In the genomic region with DNA sequence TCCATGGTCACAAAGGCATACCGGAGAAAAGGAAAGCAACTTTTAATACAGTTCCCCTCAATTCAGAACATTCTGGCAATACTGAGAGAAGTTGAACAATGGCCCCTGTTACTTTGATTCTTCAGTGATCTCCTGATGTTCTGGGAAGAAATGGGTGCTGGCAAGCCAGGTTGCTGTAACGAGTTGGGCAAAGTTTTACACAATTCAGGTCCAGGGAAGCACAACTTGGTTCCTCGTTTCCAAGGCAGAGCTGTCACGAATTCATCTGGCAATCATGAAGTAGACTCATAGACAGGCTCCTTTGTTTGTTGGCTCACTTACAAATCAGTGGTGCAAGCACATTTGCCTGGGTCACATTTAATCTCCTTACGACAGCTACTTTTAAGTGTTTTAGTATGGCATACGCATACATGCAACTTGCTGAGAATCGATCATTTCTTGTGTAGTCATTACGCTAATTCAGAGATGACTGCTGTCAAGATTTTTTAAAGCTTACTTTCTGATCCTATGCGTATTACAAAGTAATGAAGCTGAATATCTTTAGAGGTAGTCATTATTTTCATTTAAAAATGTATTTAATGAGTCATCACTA, we compare ENCODE assay signal across 25 cellular contexts.
DNase-seq lines count a peak whose midpoint lies in the region; ATAC-seq, FAIRE-seq and TF ChIP-seq lines count a peak whose summit lies in the region.
"Had no signal": no experiment of that assay in that cellular context is flagged by ENCODE, and none has a peak within 500 bp of the region (broad histone marks: within the 10 kb centered on the region; RNA-seq: fewer than 3 reads in every experiment).

No MANE protein-coding gene starts in this region.

- no peaks in the 10 kb centered on the region for H3K4me1 Mint-ChIP-seq in stimulated activated effector memory CD8-positive, alpha-beta T cell treated with anti-CD3 and anti-CD28 coated beads, Interleukin-12 subunit alpha, Interleukin-12 subunit beta, amount 100 ng/mL, for 72 hours
- H3K4me1 Mint-ChIP-seq: B cell, CD14-positive monocyte had no signal

- DNase-seq in Ammon's horn (ENCODE audit: low spot score), result peak; percentile 7
- DNase-seq in RKO (ENCODE audit: low spot score), result peak; percentile 14
- peak; percentile 41 for DNase-seq in brain microvascular endothelial cell
- DNase-seq in iris pigment epithelial cell (ENCODE audit: low read depth), result peak; percentile 2
- no peak for DNase-seq in urothelium cell line (ENCODE audit: low spot score)
- DNase-seq in stimulated activated effector memory CD8-positive, alpha-beta T cell treated with anti-CD3 and anti-CD28 coated beads, Interleukin-12 subunit alpha, Interleukin-12 subunit beta, amount 100 ng/mL, for 72 hours (ENCODE audit: low spot score in 2 of 2), result no peak
- no peak for DNase-seq in NCI-H82 treated with DMSO at 0.1 percent for 48 hours (lab: John Stamatoyannopoulos, UW; ENCODE audit: unreplicated experiment)
- DNase-seq in foreskin fibroblast, result no peak
- DNase-seq: MM.1S; NCI-H1048; NCI-H1417 treated with DMSO at 0.1 percent for 48 hours; NCI-H187; NCI-H2107; NCI-H2227 treated with DMSO at 0.1 percent for 48 hours; NCI-H510A treated with DMSO at 0.1 percent for 48 hours; NCI-H748 treated with DMSO at 0.1 percent for 48 hours; NK-92 treated with Interleukin-12 subunit alpha and Interleukin-12 subunit beta, amount 100 ng/mL, for 24 hours had no signal

- H3K4me3 Mint-ChIP-seq in stimulated activated effector memory CD8-positive, alpha-beta T cell treated with anti-CD3 and anti-CD28 coated beads, Interleukin-12 subunit alpha, Interleukin-12 subunit beta, amount 100 ng/mL, for 72 hours, result no peak overlapping the region
- H3K4me3 Mint-ChIP-seq: B cell, CD14-positive monocyte had no signal

- no peak overlapping the region for H3K4me3 ChIP-seq in brain microvascular endothelial cell (ENCODE audit: low read depth, low read length)
- H3K4me3 ChIP-seq in foreskin fibroblast (ENCODE audit: low read depth in 1 of 2, low read length in 2 of 2), result no peak overlapping the region
- H3K4me3 ChIP-seq: SJSA1 had no signal

- H3K27ac Mint-ChIP-seq in stimulated activated effector memory CD8-positive, alpha-beta T cell treated with anti-CD3 and anti-CD28 coated beads, Interleukin-12 subunit alpha, Interleukin-12 subunit beta, amount 100 ng/mL, for 72 hours, result no peak overlapping the region
- H3K27ac Mint-ChIP-seq: B cell, CD14-positive monocyte had no signal

- no peak for ATAC-seq in stimulated activated effector memory CD8-positive, alpha-beta T cell treated with anti-CD3 and anti-CD28 coated beads, Interleukin-12 subunit alpha, Interleukin-12 subunit beta, amount 100 ng/mL, for 72 hours
- ATAC-seq: Panc1 had no signal

- no peaks in the 10 kb centered on the region for H3K36me3 ChIP-seq in brain microvascular endothelial cell (replicated peaks)
- H3K36me3 ChIP-seq: SJSA1 had no signal

- peaks cover 12% of the 10 kb centered on the region for H3K9me3 Mint-ChIP-seq in stimulated activated effector memory CD8-positive, alpha-beta T cell treated with anti-CD3 and anti-CD28 coated beads, Interleukin-12 subunit alpha, Interleukin-12 subunit beta, amount 100 ng/mL, for 72 hours

- no peak for FAIRE-seq in urothelium cell line (lab: Jason Lieb, UNC)
- FAIRE-seq: A204.1, G401.6, GM12892, H54 had no signal

- TF ChIP-seq CTCF in brain microvascular endothelial cell (IDR thresholded peaks at IDR 0.05; ENCODE audit: low read depth, low read length, missing control alignments), result no peak
- no peak for TF ChIP-seq CTCF in foreskin fibroblast (IDR thresholded peaks at IDR 0.05; ENCODE audit: low read depth, low read length)

- no peaks in the 10 kb centered on the region for H3K36me3 Mint-ChIP-seq in stimulated activated effector memory CD8-positive, alpha-beta T cell treated with anti-CD3 and anti-CD28 coated beads, Interleukin-12 subunit alpha, Interleukin-12 subunit beta, amount 100 ng/mL, for 72 hours
- H3K36me3 Mint-ChIP-seq: CD14-positive monocyte had no signal

- peak overlapping the region; percentile 85 for H3K27ac ChIP-seq in brain microvascular endothelial cell
- H3K27ac ChIP-seq: SJSA1 had no signal

- in situ Hi-C loops in brain microvascular endothelial cell (cut with HindIII; ENCODE audit: low pct_ligation_motif_present, low sequenced_read_pairs), result no loop called here

- no peaks in the 10 kb centered on the region for H3K27me3 ChIP-seq in brain microvascular endothelial cell (replicated peaks)
- H3K27me3 ChIP-seq: SJSA1 had no signal

Comparison
In these comparisons a context has a peak if more than half of its experiments do, and no peak if none do; other contexts are left out.
1. DNase-seq: peak in Ammon's horn (single experiment), RKO (single experiment), brain microvascular endothelial cell (single experiment) and iris pigment epithelial cell (single experiment); none in urothelium cell line (single experiment), stimulated activated effector memory CD8-positive, alpha-beta T cell treated with anti-CD3 and anti-CD28 coated beads, Interleukin-12 subunit alpha, Interleukin-12 subunit beta, amount 100 ng/mL, for 72 hours (0 of 2), NCI-H82 treated with DMSO at 0.1 percent for 48 hours (single experiment) and foreskin fibroblast (0 of 2).